Comparison of ENCODE assay signal across 13 cellular contexts in the genomic region with DNA sequence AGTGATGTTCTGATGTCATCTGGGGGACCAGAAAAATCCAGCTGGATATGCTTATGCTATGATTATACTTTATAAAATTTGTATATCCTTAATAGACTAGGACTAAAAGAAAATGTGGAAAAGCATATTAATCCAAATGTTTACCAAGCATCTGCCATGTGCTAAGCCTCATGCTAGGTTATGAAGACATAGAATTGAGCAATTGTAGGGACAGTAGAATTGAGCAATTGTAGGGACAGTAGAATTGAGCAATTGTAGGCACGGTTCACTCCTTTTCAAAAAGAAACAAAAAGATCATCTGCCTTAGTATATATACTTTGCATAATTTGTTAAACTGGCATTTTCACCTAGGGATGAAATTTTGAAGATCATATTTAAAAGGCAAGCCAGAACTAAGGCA. TPM values are rescaled to one million over a fixed set of nuclear protein-coding genes. Genes with fewer than 3 reads are reported as not detected.
DNase-seq lines count a peak whose midpoint lies in the region; ATAC-seq and TF ChIP-seq lines count a peak whose summit lies in the region.
"Had no signal": no experiment of that assay in that cellular context is flagged by ENCODE, and none has a peak within 500 bp of the region (broad histone marks: within the 10 kb centered on the region; RNA-seq: fewer than 3 reads in every experiment).

No MANE protein-coding gene starts in this region.

- peak overlapping the region; percentile 23; the same call in 1 of the 2 replicates for H3K27ac ChIP-seq in PC-9

- H2AFZ ChIP-seq in PC-9: no peak overlapping the region

- intact Hi-C loops in PC-9 (cut with micrococcal nuclease; ENCODE audit: unreplicated experiment): loop anchor here (5.0 kb wide), 1 partner anchor 163 kb away; no protein-coding TSS in a partner anchor

- H3K9me2 ChIP-seq in PC-9 (ENCODE audit: insufficient read depth): no peaks in the 10 kb centered on the region

- POLR2A ChIA-PET in PC-9 (lab: Charles Lee; ENCODE audit: unreplicated experiment): no interaction called here

- no peaks in the 10 kb centered on the region for H3K9me3 ChIP-seq in PC-9 (ENCODE audit: insufficient read depth, low read depth)

- H3K36me3 ChIP-seq in PC-9 (ENCODE audit: low read depth): 0 out of 2 replicates have a peak, but pooled peaks cover 15% of the 10 kb centered on the region

- H3K27me3 ChIP-seq in PC-9 (ENCODE audit: insufficient read depth, low read depth): no peaks in the 10 kb centered on the region

- peak; percentile 51 for DNase-seq in GM03348 (ENCODE audit: low spot score)
- peak in 1 of 2 experiments; percentile 45 for DNase-seq in PC-9
- peak; percentile 86 for DNase-seq in fibroblast of pulmonary artery (ENCODE audit: low read depth)
- DNase-seq in skeletal muscle cell (ENCODE audit: low read depth): peak; percentile 57
- no peak for DNase-seq in UCSD-AML1 (lab: John Stamatoyannopoulos, UW; ENCODE audit: unreplicated experiment)
- no peak for DNase-seq in activated naive CD4-positive, alpha-beta T cell treated with anti-CD3 and anti-CD28 coated beads, Interleukin-2, amount 50 U/mL, for 16 hours
- DNase-seq: activated B cell treated with CpG ODN at 0.5 μM for 24 hours; activated T-cell treated with anti-CD3 and anti-CD28 coated beads, Interleukin-2, amount 50 U/mL, for 4 hours; NCI-H2171 treated with DMSO at 0.1 percent for 48 hours; nephron progenitor cell had no signal

- H3K79me2 ChIP-seq in PC-9 (ENCODE audit: low read depth): peaks cover 9% of the 10 kb centered on the region; the same call in 1 of the 2 replicates

- H3F3A ChIP-seq in PC-9 (ENCODE audit: insufficient read depth, low read depth): peaks cover 21% of the 10 kb centered on the region

- peaks cover 31% of the 10 kb centered on the region for H3K4me1 ChIP-seq in PC-9 (replicated peaks; ENCODE audit: insufficient read depth)

- no peak for TF ChIP-seq CTCF in PC-9 (conservative IDR thresholded peaks at IDR 0.05)
- TF ChIP-seq CTCF in fibroblast of pulmonary artery (IDR thresholded peaks at IDR 0.05; ENCODE audit: low read length, missing control alignments): no peak

- peak overlapping the region; percentile 7; the same call in 1 of the 2 replicates for H3K4me2 ChIP-seq in PC-9

- no peaks in the 10 kb centered on the region for H4K20me1 ChIP-seq in PC-9 (ENCODE audit: insufficient read depth)

- CTCF ChIA-PET in PC-9 (lab: Charles Lee): no interaction called here

- ATAC-seq in HG03521 (IDR thresholded peaks at IDR 0.05; ENCODE audit: unreplicated experiment): no peak
- ATAC-seq in GM19463 (IDR thresholded peaks at IDR 0.05; ENCODE audit: unreplicated experiment): no peak
- ATAC-seq: activated T-cell treated with anti-CD3 and anti-CD28 coated beads, Interleukin-2, amount 50 U/mL, for 4 hours; stimulated activated memory B cell treated with anti-CD40 and anti-IgM and Interleukin-4, amounts not matched to agents 10 μg/mL and 1 μg/mL and 100 μg/mL, for 72 hours had no signal

- no TSS peak for BruUV-seq in PC-9 (replicated peaks; lab: Mats Ljungman, UMichigan)

- no peak overlapping the region for H3K4me3 ChIP-seq in PC-9
- no peak overlapping the region for H3K4me3 ChIP-seq in fibroblast of pulmonary artery (replicated peaks; ENCODE audit: low read depth, low read length)
- H3K4me3 ChIP-seq in skeletal muscle cell (ENCODE audit: low read depth, low read length): no peak overlapping the region

RNA-seq across cellular contexts. Expression of a gene that starts 18.3 kb away (rescaled TPM):
- 16.1 and 19.9 TPM in 2 replicates for total RNA-seq in PC-9 (2021)

Comparison
In these comparisons a context has a peak if more than half of its experiments do, and no peak if none do; other contexts are left out.
1. DNase-seq: peak in GM03348 (single experiment), fibroblast of pulmonary artery (single experiment) and skeletal muscle cell (single experiment); none in UCSD-AML1 (single experiment) and activated naive CD4-positive, alpha-beta T cell treated with anti-CD3 and anti-CD28 coated beads, Interleukin-2, amount 50 U/mL, for 16 hours (single experiment).